8 cellular contexts compared by ENCODE assay signal in the genomic region with DNA sequence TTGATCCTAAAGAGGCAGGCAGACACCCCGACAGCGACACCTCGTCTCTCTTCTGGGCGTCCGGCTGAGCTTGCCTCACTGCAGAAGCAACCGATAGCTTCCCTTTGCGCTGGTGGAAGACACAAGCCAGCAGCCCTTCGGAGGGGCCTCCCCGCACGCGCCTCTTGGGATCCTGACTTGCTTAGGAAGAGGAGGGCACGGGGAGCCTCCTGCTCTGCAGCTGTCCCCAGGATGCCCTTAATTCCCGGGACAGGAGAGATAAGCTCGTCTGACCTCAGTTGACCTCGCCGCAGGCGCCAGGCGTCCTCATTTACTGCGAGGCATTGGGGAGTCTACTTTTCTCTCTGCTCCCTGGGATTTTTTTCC.
A peak's percentile ranks its signal among the peaks of the same experiment; 100 is the strongest.
DNase-seq lines count a peak whose midpoint lies in the region; ATAC-seq and TF ChIP-seq lines count a peak whose summit lies in the region.

No MANE protein-coding gene starts in this region.

- peak overlapping the region; percentile 65 to 85 (median 81) for H3K9ac ChIP-seq in BLaER1 treated with 17β-estradiol and CSF1 and Interleukin-3, amounts not matched to agents 10 nM and 100 nM

- ATAC-seq in HG02623 (IDR thresholded peaks at IDR 0.05; ENCODE audit: unreplicated experiment) = no peak
- ATAC-seq in GM18870 (IDR thresholded peaks at IDR 0.05; ENCODE audit: unreplicated experiment) = no peak

- TF ChIP-seq CTCF in GM20000 (IDR thresholded peaks at IDR 0.05; ENCODE audit: extremely low read depth, missing control alignments) = no peak
- no peak for TF ChIP-seq CTCF in brain microvascular endothelial cell (IDR thresholded peaks at IDR 0.05; ENCODE audit: low read depth, low read length, missing control alignments)

- no peaks in the 10 kb centered on the region for H3K36me3 ChIP-seq in BLaER1 treated with 17β-estradiol and CSF1 and Interleukin-3, amounts not matched to agents 10 nM and 100 nM
- H3K36me3 ChIP-seq in brain microvascular endothelial cell (replicated peaks) = no peaks in the 10 kb centered on the region

- H3K27ac ChIP-seq in BLaER1 treated with 17β-estradiol and CSF1 and Interleukin-3, amounts not matched to agents 10 nM and 100 nM = peak overlapping the region; percentile 66 to 84 (median 80); a peak in 21 of 22 replicates
- H3K27ac ChIP-seq in brain microvascular endothelial cell = peak overlapping the region; percentile 74

- H3K4me1 ChIP-seq in BLaER1 treated with 17β-estradiol and CSF1 and Interleukin-3, amounts not matched to agents 10 nM and 100 nM = peaks cover 21 to 48% (median 37%) of the 10 kb centered on the region in 10 experiments

- H3K9me3 ChIP-seq in BLaER1 treated with 17β-estradiol and CSF1 and Interleukin-3, amounts not matched to agents 10 nM and 100 nM (replicated peaks in 1 of 11) = peaks cover 0 to 4% (median 0%) of the 10 kb centered on the region in 11 experiments; a peak in 2 of 22 replicates

- H4K20me1 ChIP-seq in BLaER1 treated with 17β-estradiol and CSF1 and Interleukin-3, amounts not matched to agents 10 nM and 100 nM = no peaks in the 10 kb centered on the region

- 0 out of 22 replicates have a peak, but pooled peaks cover 0 to 6% (median 0%) of the 10 kb centered on the region in 11 experiments for H3K27me3 ChIP-seq in BLaER1 treated with 17β-estradiol and CSF1 and Interleukin-3, amounts not matched to agents 10 nM and 100 nM
- H3K27me3 ChIP-seq in brain microvascular endothelial cell (replicated peaks) = no peaks in the 10 kb centered on the region

- in situ Hi-C loops in brain microvascular endothelial cell (cut with HindIII; ENCODE audit: low pct_ligation_motif_present, low sequenced_read_pairs) = no loop called here

- peak overlapping the region; percentile 88 to 97 (median 91) for H3K4me2 ChIP-seq in BLaER1 treated with 17β-estradiol and CSF1 and Interleukin-3, amounts not matched to agents 10 nM and 100 nM

- H3K4me3 ChIP-seq in BLaER1 treated with 17β-estradiol and CSF1 and Interleukin-3, amounts not matched to agents 10 nM and 100 nM = peak overlapping the region; percentile 59 to 81 (median 70)
- peak overlapping the region; percentile 66 for H3K4me3 ChIP-seq in brain microvascular endothelial cell (ENCODE audit: low read depth, low read length)

- DNase-seq in GM20000 (ENCODE audit: low spot score) (peak; percentile 50), NOMO-1 (lab: John Stamatoyannopoulos, UW; ENCODE audit: unreplicated experiment in 2 of 2) (peak; percentile 60 to 84), brain microvascular endothelial cell (peak; percentile 23), iPS-NIHi7 (ENCODE audit: extremely low spot score) (peak; percentile 72), smooth muscle cell of the brain vasculature (ENCODE audit: low read depth, low spot score) (peak; percentile 13)

Comparison
In these comparisons a context has a peak if more than half of its experiments do, and no peak if none do; other contexts are left out.
1. DNase-seq: peak in every context shown above with its lines; median percentile 72 in NOMO-1; 72 in iPS-NIHi7; 50 in GM20000; 23 in brain microvascular endothelial cell; 13 in smooth muscle cell of the brain vasculature.